In genomic region chr20:46207783-46208182, GRCh38 we compare ENCODE assay signal across 21 cellular contexts.
"Had no signal": no experiment of that assay in that cellular context is flagged by ENCODE, and none has a peak within 500 bp of the region (broad histone marks: within the 10 kb centered on the region; RNA-seq: fewer than 3 reads in every experiment).

No MANE protein-coding gene starts in this region.

- H3K27me3 ChIP-seq: neural progenitor cell, ovary, testis had no signal

- H3K9me3 ChIP-seq: gastrocnemius medialis, heart right ventricle, mucosa of descending colon, ovary, sigmoid colon, testis had no signal

- DNase-seq: activated CD4-positive, alpha-beta T cell treated with anti-CD3 and anti-CD28 coated beads, Interleukin-2, amount 10 ng/mL, durations not matched to agents 24 days and 14 days; activated CD4-positive, CD25-positive, alpha-beta regulatory T cell; activated CD8-positive, alpha-beta T cell treated with anti-CD3 and anti-CD28 coated beads for 36 hours; activated naive CD4-positive, alpha-beta T cell treated with Interleukin-2 at 50 U/mL for 16 hours; activated T-cell treated with anti-CD3 and anti-CD28 coated beads, Interleukin-2, amount 50 U/mL, for 24 hours; gastrocnemius medialis; heart right ventricle; mesenchymal stem cell; mucosa of descending colon; naive B cell; sigmoid colon; stimulated activated CD4-positive, alpha-beta T cell treated with anti-CD3 and anti-CD28 coated beads, Interleukin-4, amount 100 ng/mL, for 24 hours; T-cell had no signal

- H3K4me1 ChIP-seq: sigmoid colon had no signal

- H3K4me3 ChIP-seq: coronary artery, gastrocnemius medialis, heart right ventricle, mucosa of descending colon, neural progenitor cell, ovary, sigmoid colon, testis had no signal

- H3K27ac ChIP-seq: neural progenitor cell, sigmoid colon had no signal

- FAIRE-seq: endometrium had no signal

- H3K9me3 Mint-ChIP-seq: activated CD4-positive, alpha-beta T cell treated with anti-CD3 and anti-CD28 coated beads, Interleukin-2, amount 10 ng/mL, durations not matched to agents 24 days and 14 days; activated CD8-positive, alpha-beta T cell treated with anti-CD3 and anti-CD28 coated beads for 36 hours; activated T-cell treated with anti-CD3 and anti-CD28 coated beads, Interleukin-2, amount 50 U/mL, for 24 hours; activated T-helper 2 cell treated with anti-CD3 and anti-CD28 coated beads, Interferon-gamma antibody, Interleukin-2, Interleukin-4, amounts not matched to agents 10 μg/mL and 5 μg/mL and 100 μg/mL, durations not matched to agents 14 hours and 24 hours and 36 hours; naive B cell; neural progenitor cell; stimulated activated effector memory CD8-positive, alpha-beta T cell treated with anti-CD3 and anti-CD28 coated beads, Interleukin-12 subunit alpha, Interleukin-12 subunit beta, amount 100 ng/mL, for 72 hours; T-cell; type B pancreatic cell had no signal

- ATAC-seq: activated CD8-positive, alpha-beta T cell treated with anti-CD3 and anti-CD28 coated beads for 36 hours; mucosa of descending colon; stimulated activated effector memory CD8-positive, alpha-beta T cell treated with anti-CD3 and anti-CD28 coated beads, Interleukin-12 subunit alpha, Interleukin-12 subunit beta, amount 100 ng/mL, for 72 hours; T-cell had no signal

- H3K27ac Mint-ChIP-seq: activated CD4-positive, alpha-beta T cell treated with anti-CD3 and anti-CD28 coated beads, Interleukin-2, amount 10 ng/mL, durations not matched to agents 24 days and 14 days; activated CD8-positive, alpha-beta T cell treated with anti-CD3 and anti-CD28 coated beads for 36 hours; activated T-cell treated with anti-CD3 and anti-CD28 coated beads, Interleukin-2, amount 50 U/mL, for 24 hours; activated T-helper 2 cell treated with anti-CD3 and anti-CD28 coated beads, Interferon-gamma antibody, Interleukin-2, Interleukin-4, amounts not matched to agents 10 μg/mL and 5 μg/mL and 100 μg/mL, durations not matched to agents 14 hours and 24 hours and 36 hours; naive B cell; neural progenitor cell; T-cell; type B pancreatic cell had no signal

- H3K36me3 ChIP-seq: gastrocnemius medialis, heart right ventricle, neural progenitor cell, ovary, sigmoid colon had no signal

- H3K4me3 Mint-ChIP-seq: activated CD4-positive, alpha-beta T cell treated with anti-CD3 and anti-CD28 coated beads, Interleukin-2, amount 10 ng/mL, durations not matched to agents 24 days and 14 days; activated CD8-positive, alpha-beta T cell treated with anti-CD3 and anti-CD28 coated beads for 36 hours; activated T-cell treated with anti-CD3 and anti-CD28 coated beads, Interleukin-2, amount 50 U/mL, for 24 hours; naive B cell; neural progenitor cell; stimulated activated effector memory CD8-positive, alpha-beta T cell treated with anti-CD3 and anti-CD28 coated beads, Interleukin-12 subunit alpha, Interleukin-12 subunit beta, amount 100 ng/mL, for 72 hours; T-cell; type B pancreatic cell had no signal
